11 cellular contexts compared by ENCODE assay signal in genomic region chr3:49134471-49135265, GRCh38. TPM values are rescaled to one million over a fixed set of nuclear protein-coding genes. Genes with fewer than 3 reads are reported as not detected.
A peak's percentile ranks its signal among the peaks of the same experiment; 100 is the strongest.
DNase-seq lines count a peak whose midpoint lies in the region; ATAC-seq, FAIRE-seq and TF ChIP-seq lines count a peak whose summit lies in the region.
"Had no signal": no experiment of that assay in that cellular context is flagged by ENCODE, and none has a peak within 500 bp of the region (broad histone marks: within the 10 kb centered on the region; RNA-seq: fewer than 3 reads in every experiment).

No MANE protein-coding gene starts in this region.

- no peak overlapping the region for H3K4me3 ChIP-seq in K562
- peak overlapping the region in 1 of 2 donors; percentile 78 for H3K4me3 ChIP-seq in tibial artery

- H3K27ac Mint-ChIP-seq in activated naive CD8-positive, alpha-beta T cell treated with anti-CD3 and anti-CD28 coated beads, Interleukin-2, amount 10 ng/mL, durations not matched to agents 7 days and 5 days = peak overlapping the region; percentile 8
- no peak overlapping the region for H3K27ac Mint-ChIP-seq in activated naive CD8-positive, alpha-beta T cell treated with anti-CD3 and anti-CD28 coated beads for 36 hours

- no peaks in the 10 kb centered on the region for H4K20me1 ChIP-seq in K562 (replicated peaks; ENCODE audit: control insufficient read depth, insufficient read depth, low read length)

- no peaks in the 10 kb centered on the region for H3K9me3 Mint-ChIP-seq in activated naive CD8-positive, alpha-beta T cell treated with anti-CD3 and anti-CD28 coated beads, Interleukin-2, amount 10 ng/mL, durations not matched to agents 7 days and 5 days
- no peaks in the 10 kb centered on the region for H3K9me3 Mint-ChIP-seq in activated naive CD8-positive, alpha-beta T cell treated with anti-CD3 and anti-CD28 coated beads for 36 hours

- TF ChIP-seq EP300 in K562 (IDR thresholded peaks at IDR 0.05; ENCODE audit: low read length) = no peak

- TF ChIP-seq POLR2A in K562 (conservative IDR thresholded peaks at IDR 0.05) = no peak

- peak in 1 of 2 experiments; percentile 33; a peak in 3 of 4 replicates for TF ChIP-seq RAD21 in K562 (CRISPR knock-in tag; conservative IDR thresholded peaks at IDR 0.05 in 1 of 2, IDR thresholded peaks at IDR 0.05 in 1 of 2)

- H3K9me3 ChIP-seq in K562 (replicated peaks; ENCODE audit: control insufficient read depth, insufficient read depth, low read depth, low read length) (no peaks in the 10 kb centered on the region), tibial artery (no peaks in the 10 kb centered on the region)

- H3K27me3 Mint-ChIP-seq in activated naive CD8-positive, alpha-beta T cell treated with anti-CD3 and anti-CD28 coated beads, Interleukin-2, amount 10 ng/mL, durations not matched to agents 7 days and 5 days = peaks cover 16% of the 10 kb centered on the region
- H3K27me3 Mint-ChIP-seq in activated naive CD8-positive, alpha-beta T cell treated with anti-CD3 and anti-CD28 coated beads for 36 hours = peaks cover 31% of the 10 kb centered on the region

- no peaks in the 10 kb centered on the region; the same call in 2 of the 3 replicates for H3K79me2 ChIP-seq in K562 (ENCODE audit: control insufficient read depth, insufficient read depth, low read length)

- no peak overlapping the region for H3K4me2 ChIP-seq in K562 (ENCODE audit: insufficient read depth, low read length)

- no peaks in the 10 kb centered on the region for H3K4me1 Mint-ChIP-seq in activated naive CD8-positive, alpha-beta T cell treated with anti-CD3 and anti-CD28 coated beads, Interleukin-2, amount 10 ng/mL, durations not matched to agents 7 days and 5 days
- peaks cover 8% of the 10 kb centered on the region for H3K4me1 Mint-ChIP-seq in activated naive CD8-positive, alpha-beta T cell treated with anti-CD3 and anti-CD28 coated beads for 36 hours

- DNase-seq in activated naive CD8-positive, alpha-beta T cell treated with anti-CD3 and anti-CD28 coated beads, Interleukin-2, amount 10 ng/mL, durations not matched to agents 7 days and 5 days = no peak
- DNase-seq in activated naive CD8-positive, alpha-beta T cell treated with anti-CD3 and anti-CD28 coated beads for 36 hours = no peak
- DNase-seq in K562 (ENCODE audit: extremely low read depth in 1 of 4, low spot score in 3 of 4) (peak; percentile 20 to 38 (median 30)), kidney glomerular epithelial cell (lab: John Stamatoyannopoulos, UW) (peak; percentile 5), tibial artery (no peak), NCI-H2227 treated with DMSO at 0.1 percent for 48 hours (lab: John Stamatoyannopoulos, UW) (no peak)
- DNase-seq: activated CD4-positive, alpha-beta T cell treated with anti-CD3 and anti-CD28 coated beads, Interleukin-2, amount 50 U/mL, for 4 hours; DMS79 treated with DMSO at 0.1 percent for 48 hours; retina had no signal

- H3K4me1 ChIP-seq in K562 (replicated peaks in 1 of 2; ENCODE audit: control insufficient read depth in 2 of 2, insufficient read depth in 2 of 2, low read length in 2 of 2) (peaks cover 2 to 29% of the 10 kb centered on the region in 2 experiments; a peak in 4 of 5 replicates), tibial artery (peaks cover 0 to 45% (median 34%) of the 10 kb centered on the region in 4 donors)

- H2AFZ ChIP-seq in K562 (ENCODE audit: low read depth, low read length) = no peak overlapping the region

- no peak for ATAC-seq in activated naive CD8-positive, alpha-beta T cell treated with anti-CD3 and anti-CD28 coated beads, Interleukin-2, amount 10 ng/mL, durations not matched to agents 7 days and 5 days (ENCODE audit: low read depth)
- ATAC-seq in K562 (no peak), GM18909 (IDR thresholded peaks at IDR 0.05; ENCODE audit: poor library complexity, unreplicated experiment) (no peak), GM18870 (IDR thresholded peaks at IDR 0.05; ENCODE audit: unreplicated experiment) (no peak)

- intact Hi-C loops in K562 (cut with micrococcal nuclease) (no loop called here), tibial artery (cut with DNase I; ENCODE audit: low total_unique reads) (loop anchor here (5.0 kb wide), 1 partner anchor 37 kb away; no protein-coding TSS in a partner anchor)

- in situ Hi-C loops in K562 (cut with MboI) = no loop called here

- TF ChIP-seq CTCF in K562 (IDR thresholded peaks at IDR 0.05 in 2 of 3, conservative IDR thresholded peaks at IDR 0.05 in 1 of 3; ENCODE audit: insufficient read depth in 2 of 3, low read depth in 1 of 3, low read length in 3 of 3) (peak in 2 of 3 experiments; percentile 16 to 26; a peak in 1 of 6 replicates), tibial artery (IDR thresholded peaks at IDR 0.05) (no peak)

- peak; percentile 44 for FAIRE-seq in K562 (lab: Jason Lieb, UNC)

- no peaks in the 10 kb centered on the region for H3K9me1 ChIP-seq in K562 (ENCODE audit: control insufficient read depth, insufficient read depth, low read length)

- H3K27ac ChIP-seq in K562 (ENCODE audit: extremely low read depth, low read depth, low read length) = no peak overlapping the region
- H3K27ac ChIP-seq in tibial artery = peak overlapping the region; percentile 92 to 93

- POLR2A ChIA-PET in activated naive CD8-positive, alpha-beta T cell treated with anti-CD3 and anti-CD28 coated beads, Interleukin-2, amount 10 ng/mL, durations not matched to agents 7 days and 5 days (lab: Charles Lee) = no interaction called here
- POLR2A ChIA-PET in K562 (lab: Yijun Ruan, JAX) = interaction anchor here (0.6 kb wide), 2 partner anchors 13 to 126 kb away, joined by 3 read pairs; no protein-coding TSS in a partner anchor

- no TSS peak for BruUV-seq in K562 (replicated peaks; lab: Mats Ljungman, UMichigan)

- no peak overlapping the region for H3K4me3 Mint-ChIP-seq in activated naive CD8-positive, alpha-beta T cell treated with anti-CD3 and anti-CD28 coated beads, Interleukin-2, amount 10 ng/mL, durations not matched to agents 7 days and 5 days
- no peak overlapping the region for H3K4me3 Mint-ChIP-seq in activated naive CD8-positive, alpha-beta T cell treated with anti-CD3 and anti-CD28 coated beads for 36 hours

- no peaks in the 10 kb centered on the region for H3K36me3 ChIP-seq in K562 (ENCODE audit: control insufficient read depth, insufficient read depth, low read length)
- H3K36me3 ChIP-seq in tibial artery = peaks cover 12 to 21% (median 12%) of the 10 kb centered on the region in 3 donors

- no peaks in the 10 kb centered on the region for H3K36me3 Mint-ChIP-seq in activated naive CD8-positive, alpha-beta T cell treated with anti-CD3 and anti-CD28 coated beads, Interleukin-2, amount 10 ng/mL, durations not matched to agents 7 days and 5 days
- no peaks in the 10 kb centered on the region for H3K36me3 Mint-ChIP-seq in activated naive CD8-positive, alpha-beta T cell treated with anti-CD3 and anti-CD28 coated beads for 36 hours

- WGBS in K562 (ENCODE audit: insufficient coverage, low coverage, missing lambda C conversion rate) = 37% methylated on average over 3 of the region's 3 CpGs

- CTCF ChIA-PET in K562 (lab: Yijun Ruan, JAX; ENCODE audit: low intra/inter-chr PET ratio) = no interaction called here

- H3K27me3 ChIP-seq in K562 (ENCODE audit: control insufficient read depth in 2 of 2, insufficient read depth in 2 of 2, low read length in 2 of 2) = peaks cover 0 to 5% of the 10 kb centered on the region in 2 experiments; a peak in 1 of 5 replicates
- peaks cover 0 to 4% of the 10 kb centered on the region in 2 donors for H3K27me3 ChIP-seq in tibial artery

- H3K9ac ChIP-seq in K562 (ENCODE audit: insufficient read depth in 1 of 2, low read depth in 2 of 2, low read length in 2 of 2) = peak overlapping the region in 1 of 2 experiments; percentile 64; a peak in 2 of 4 replicates

RNA-seq across cellular contexts. Expression of gene LAMB2, which starts 1.8 kb away (rescaled TPM):
- total RNA-seq in activated naive CD8-positive, alpha-beta T cell treated with anti-CD3 and anti-CD28 coated beads, Interleukin-2, amount 10 ng/mL, durations not matched to agents 7 days and 5 days = 1 to 10 TPM in 1 of 2 experiments, under 1 TPM in 1; 0.45 to 1.2 TPM
- not detected for total RNA-seq in activated naive CD8-positive, alpha-beta T cell treated with anti-CD3 and anti-CD28 coated beads for 36 hours
- 150 and 415 TPM in 2 replicates for total RNA-seq in K562 (2011; cell fraction: chromatin; rRNA removed; ENCODE audit: low replicate concordance)
- 171 and 192 TPM in 2 replicates for total RNA-seq in K562 (2011; cell fraction: nucleolus; rRNA removed)
- 123 and 131 TPM in 2 replicates for total RNA-seq in K562 (2011; cell fraction: nucleoplasm; rRNA removed)
- total RNA-seq in K562 (2014; rRNA removed) = 11.1 and 16.2 TPM in 2 replicates
- total RNA-seq in K562 (2014; rRNA removed; fragmentation: Illumina TruSeq; extraction: Trizol) = 4.9 and 6.0 TPM in 2 replicates
- total RNA-seq in K562 (2015; rRNA removed; fragmentation: Illumina TruSeq; extraction: Trizol) = 6.4 and 6.7 TPM in 2 replicates
- 17.5 and 17.9 TPM in 2 replicates for total RNA-seq in K562 (2021)
- polyA plus RNA-seq in K562 (2011; rRNA removed) = 19.9 and 39.0 TPM in 2 replicates
- polyA plus RNA-seq in K562 (2011; cell fraction: cytosol; rRNA removed) = 17.5 and 18.1 TPM in 2 replicates
- polyA plus RNA-seq in K562 (2011; cell fraction: nucleus; rRNA removed) = 458 and 581 TPM in 2 replicates
- polyA plus RNA-seq in K562 (2012) = 23.7 and 43.7 TPM in 2 replicates
- polyA plus RNA-seq in K562 (2014; fragmentation: Illumina TruSeq; extraction: Trizol) = 17.2 and 18.4 TPM in 2 replicates
- polyA plus RNA-seq in K562 (2014; fragmentation: Nextera tagmentation; extraction: Ambion mirVana) = 1 to 10 TPM; 1.4 to 3.0 TPM
- 22.8 and 26.0 TPM in 2 replicates for polyA plus RNA-seq in K562 (2014; rRNA removed)
- 20.4 and 20.6 TPM in 2 replicates for polyA minus RNA-seq in K562 (2011; rRNA and poly(A)+ RNA removed)
- 13.8 and 22.3 TPM in 2 replicates for polyA minus RNA-seq in K562 (2011; cell fraction: cytosol; rRNA and poly(A)+ RNA removed)
- 29.9 and 34.7 TPM in 2 replicates for polyA minus RNA-seq in K562 (2011; cell fraction: nucleus; rRNA and poly(A)+ RNA removed)

RNA-seq across cellular contexts. Expression of gene USP19, which starts 14.0 kb away (rescaled TPM):
- total RNA-seq in activated naive CD8-positive, alpha-beta T cell treated with anti-CD3 and anti-CD28 coated beads, Interleukin-2, amount 10 ng/mL, durations not matched to agents 7 days and 5 days = 10 to 100 TPM; 77.8 to 78.2 TPM
- total RNA-seq in activated naive CD8-positive, alpha-beta T cell treated with anti-CD3 and anti-CD28 coated beads for 36 hours = 10 to 100 TPM; 50.8 to 55.5 TPM
- total RNA-seq in K562 (2011; cell fraction: chromatin; rRNA removed; ENCODE audit: low replicate concordance) = 72.0 and 145 TPM in 2 replicates
- total RNA-seq in K562 (2011; cell fraction: nucleolus; rRNA removed) = 82.7 and 95.3 TPM in 2 replicates
- total RNA-seq in K562 (2011; cell fraction: nucleoplasm; rRNA removed) = 51.1 and 55.9 TPM in 2 replicates
- total RNA-seq in K562 (2014; rRNA removed) = 38.1 and 42.0 TPM in 2 replicates
- 15.5 and 20.0 TPM in 2 replicates for total RNA-seq in K562 (2014; rRNA removed; fragmentation: Illumina TruSeq; extraction: Trizol)
- total RNA-seq in K562 (2015; rRNA removed; fragmentation: Illumina TruSeq; extraction: Trizol) = 20.8 and 25.2 TPM in 2 replicates
- 64.7 and 65.9 TPM in 2 replicates for total RNA-seq in K562 (2021)
- polyA plus RNA-seq in K562 (2011; rRNA removed) = 36.9 and 43.3 TPM in 2 replicates
- 29.8 and 52.3 TPM in 2 replicates for polyA plus RNA-seq in K562 (2011; cell fraction: cytosol; rRNA removed)
- 124 and 151 TPM in 2 replicates for polyA plus RNA-seq in K562 (2011; cell fraction: nucleus; rRNA removed)
- polyA plus RNA-seq in K562 (2012) = 32.1 and 45.6 TPM in 2 replicates
- 34.9 and 37.6 TPM in 2 replicates for polyA plus RNA-seq in K562 (2014; fragmentation: Illumina TruSeq; extraction: Trizol)
- under 1 TPM; 0.24 to 0.43 TPM for polyA plus RNA-seq in K562 (2014; fragmentation: Nextera tagmentation; extraction: Ambion mirVana)
- polyA plus RNA-seq in K562 (2014; rRNA removed) = 37.9 and 47.7 TPM in 2 replicates
- 61.0 and 69.3 TPM in 2 replicates for polyA minus RNA-seq in K562 (2011; rRNA and poly(A)+ RNA removed)
- polyA minus RNA-seq in K562 (2011; cell fraction: cytosol; rRNA and poly(A)+ RNA removed) = 30.9 and 34.9 TPM in 2 replicates
- 32.2 and 36.4 TPM in 2 replicates for polyA minus RNA-seq in K562 (2011; cell fraction: nucleus; rRNA and poly(A)+ RNA removed)

RNA-seq across cellular contexts. Expression of gene QARS1, which starts 30.1 kb away (rescaled TPM):
- total RNA-seq in activated naive CD8-positive, alpha-beta T cell treated with anti-CD3 and anti-CD28 coated beads, Interleukin-2, amount 10 ng/mL, durations not matched to agents 7 days and 5 days = 100 to 1,000 TPM; 223 to 237 TPM
- 100 to 1,000 TPM; 252 to 272 TPM for total RNA-seq in activated naive CD8-positive, alpha-beta T cell treated with anti-CD3 and anti-CD28 coated beads for 36 hours
- 244 and 492 TPM in 2 replicates for total RNA-seq in K562 (2011; cell fraction: chromatin; rRNA removed; ENCODE audit: low replicate concordance)
- total RNA-seq in K562 (2011; cell fraction: nucleolus; rRNA removed) = 317 and 343 TPM in 2 replicates
- 254 and 266 TPM in 2 replicates for total RNA-seq in K562 (2011; cell fraction: nucleoplasm; rRNA removed)
- total RNA-seq in K562 (2014; rRNA removed) = 273 and 315 TPM in 2 replicates
- 146 and 170 TPM in 2 replicates for total RNA-seq in K562 (2014; rRNA removed; fragmentation: Illumina TruSeq; extraction: Trizol)
- 176 TPM in 2 replicates for total RNA-seq in K562 (2015; rRNA removed; fragmentation: Illumina TruSeq; extraction: Trizol)
- 297 and 298 TPM in 2 replicates for total RNA-seq in K562 (2021)
- 148 and 237 TPM in 2 replicates for polyA plus RNA-seq in K562 (2011; rRNA removed)
- polyA plus RNA-seq in K562 (2011; cell fraction: cytosol; rRNA removed) = 380 and 435 TPM in 2 replicates
- 784 and 828 TPM in 2 replicates for polyA plus RNA-seq in K562 (2011; cell fraction: nucleus; rRNA removed)
- polyA plus RNA-seq in K562 (2012) = 296 and 574 TPM in 2 replicates
- 305 and 381 TPM in 2 replicates for polyA plus RNA-seq in K562 (2014; fragmentation: Illumina TruSeq; extraction: Trizol)
- 100 to 1,000 TPM; 230 to 310 TPM for polyA plus RNA-seq in K562 (2014; fragmentation: Nextera tagmentation; extraction: Ambion mirVana)
- 249 and 307 TPM in 2 replicates for polyA plus RNA-seq in K562 (2014; rRNA removed)
- 102 and 120 TPM in 2 replicates for polyA minus RNA-seq in K562 (2011; rRNA and poly(A)+ RNA removed)
- polyA minus RNA-seq in K562 (2011; cell fraction: cytosol; rRNA and poly(A)+ RNA removed) = 130 and 143 TPM in 2 replicates
- 162 and 207 TPM in 2 replicates for polyA minus RNA-seq in K562 (2011; cell fraction: nucleus; rRNA and poly(A)+ RNA removed)

RNA-seq across cellular contexts. Expression of gene CCDC71, which starts 31.5 kb away (rescaled TPM):
- 10 to 100 TPM; 27.5 to 29.2 TPM for total RNA-seq in activated naive CD8-positive, alpha-beta T cell treated with anti-CD3 and anti-CD28 coated beads, Interleukin-2, amount 10 ng/mL, durations not matched to agents 7 days and 5 days
- 10 to 100 TPM; 30.0 to 30.9 TPM for total RNA-seq in activated naive CD8-positive, alpha-beta T cell treated with anti-CD3 and anti-CD28 coated beads for 36 hours
- 13.4 and 54.6 TPM in 2 replicates for total RNA-seq in K562 (2011; cell fraction: chromatin; rRNA removed; ENCODE audit: low replicate concordance)
- total RNA-seq in K562 (2011; cell fraction: nucleolus; rRNA removed) = 53.7 and 63.5 TPM in 2 replicates
- 22.3 and 35.1 TPM in 2 replicates for total RNA-seq in K562 (2011; cell fraction: nucleoplasm; rRNA removed)
- total RNA-seq in K562 (2014; rRNA removed) (14.3 and 24.7 TPM in 2 replicates), K562 (2014; rRNA removed; fragmentation: Illumina TruSeq; extraction: Trizol) (5.6 and 7.4 TPM in 2 replicates), K562 (2015; rRNA removed; fragmentation: Illumina TruSeq; extraction: Trizol) (12.2 and 13.0 TPM in 2 replicates), K562 (2021) (18.4 and 18.7 TPM in 2 replicates)
- polyA plus RNA-seq in K562 (2011; rRNA removed) (14.1 and 15.6 TPM in 2 replicates), K562 (2014; fragmentation: Illumina TruSeq; extraction: Trizol) (17.1 and 20.1 TPM in 2 replicates), K562 (2014; fragmentation: Nextera tagmentation; extraction: Ambion mirVana) (under 1 TPM; 0.13 to 0.31 TPM), K562 (2014; rRNA removed) (19.3 and 21.7 TPM in 2 replicates)
- 19.2 and 44.4 TPM in 2 replicates for polyA plus RNA-seq in K562 (2011; cell fraction: cytosol; rRNA removed)
- 10.1 and 19.3 TPM in 2 replicates for polyA plus RNA-seq in K562 (2011; cell fraction: nucleus; rRNA removed)
- polyA plus RNA-seq in K562 (2012) = 14.7 and 17.3 TPM in 2 replicates
- 15.1 and 20.5 TPM in 2 replicates for polyA minus RNA-seq in K562 (2011; rRNA and poly(A)+ RNA removed)
- 12.4 and 16.3 TPM in 2 replicates for polyA minus RNA-seq in K562 (2011; cell fraction: cytosol; rRNA and poly(A)+ RNA removed)
- polyA minus RNA-seq in K562 (2011; cell fraction: nucleus; rRNA and poly(A)+ RNA removed) = 27.5 and 33.1 TPM in 2 replicates

RNA-seq across cellular contexts. Expression of gene KLHDC8B, which starts 36.7 kb away (rescaled TPM):
- 1 to 10 TPM; 2.6 to 3.2 TPM for total RNA-seq in activated naive CD8-positive, alpha-beta T cell treated with anti-CD3 and anti-CD28 coated beads, Interleukin-2, amount 10 ng/mL, durations not matched to agents 7 days and 5 days
- total RNA-seq in activated naive CD8-positive, alpha-beta T cell treated with anti-CD3 and anti-CD28 coated beads for 36 hours = 1 to 10 TPM; 3.4 TPM
- total RNA-seq in K562 (2011; cell fraction: chromatin; rRNA removed; ENCODE audit: low replicate concordance) = 21.4 and 56.1 TPM in 2 replicates
- 52.7 and 60.5 TPM in 2 replicates for total RNA-seq in K562 (2011; cell fraction: nucleolus; rRNA removed)
- total RNA-seq in K562 (2011; cell fraction: nucleoplasm; rRNA removed) = 34.7 and 36.8 TPM in 2 replicates
- total RNA-seq in K562 (2014; rRNA removed) = 28.6 and 39.4 TPM in 2 replicates
- total RNA-seq in K562 (2014; rRNA removed; fragmentation: Illumina TruSeq; extraction: Trizol) = 23.3 and 25.2 TPM in 2 replicates
- total RNA-seq in K562 (2015; rRNA removed; fragmentation: Illumina TruSeq; extraction: Trizol) = 24.1 and 25.6 TPM in 2 replicates
- 32.9 and 34.1 TPM in 2 replicates for total RNA-seq in K562 (2021)
- polyA plus RNA-seq in K562 (2011; rRNA removed) = 33.9 and 34.8 TPM in 2 replicates
- 32.7 and 43.1 TPM in 2 replicates for polyA plus RNA-seq in K562 (2011; cell fraction: cytosol; rRNA removed)
- 49.0 and 53.6 TPM in 2 replicates for polyA plus RNA-seq in K562 (2011; cell fraction: nucleus; rRNA removed)
- 28.6 and 59.4 TPM in 2 replicates for polyA plus RNA-seq in K562 (2012)
- polyA plus RNA-seq in K562 (2014; fragmentation: Illumina TruSeq; extraction: Trizol) = 24.1 and 30.4 TPM in 2 replicates
- 1 to 10 TPM; 6.9 TPM for polyA plus RNA-seq in K562 (2014; fragmentation: Nextera tagmentation; extraction: Ambion mirVana)
- 20.2 and 25.5 TPM in 2 replicates for polyA plus RNA-seq in K562 (2014; rRNA removed)
- polyA minus RNA-seq in K562 (2011; rRNA and poly(A)+ RNA removed) = 24.4 and 28.8 TPM in 2 replicates
- polyA minus RNA-seq in K562 (2011; cell fraction: cytosol; rRNA and poly(A)+ RNA removed) = 15.7 and 18.0 TPM in 2 replicates
- polyA minus RNA-seq in K562 (2011; cell fraction: nucleus; rRNA and poly(A)+ RNA removed) = 20.1 and 28.9 TPM in 2 replicates

Comparison
In these comparisons a context has a peak if more than half of its experiments do, and no peak if none do; other contexts are left out.
1. DNase-seq: peak in K562 (4 of 4) and kidney glomerular epithelial cell (single experiment); none in activated naive CD8-positive, alpha-beta T cell treated with anti-CD3 and anti-CD28 coated beads, Interleukin-2, amount 10 ng/mL, durations not matched to agents 7 days and 5 days (single experiment), activated naive CD8-positive, alpha-beta T cell treated with anti-CD3 and anti-CD28 coated beads for 36 hours (single experiment), tibial artery (0 of 2) and NCI-H2227 treated with DMSO at 0.1 percent for 48 hours (single experiment).
2. CTCF ChIP-seq: peak in K562 (2 of 3); none in tibial artery (0 of 2).